ENCODE assay signal across 7 cellular contexts in the genomic region with DNA sequence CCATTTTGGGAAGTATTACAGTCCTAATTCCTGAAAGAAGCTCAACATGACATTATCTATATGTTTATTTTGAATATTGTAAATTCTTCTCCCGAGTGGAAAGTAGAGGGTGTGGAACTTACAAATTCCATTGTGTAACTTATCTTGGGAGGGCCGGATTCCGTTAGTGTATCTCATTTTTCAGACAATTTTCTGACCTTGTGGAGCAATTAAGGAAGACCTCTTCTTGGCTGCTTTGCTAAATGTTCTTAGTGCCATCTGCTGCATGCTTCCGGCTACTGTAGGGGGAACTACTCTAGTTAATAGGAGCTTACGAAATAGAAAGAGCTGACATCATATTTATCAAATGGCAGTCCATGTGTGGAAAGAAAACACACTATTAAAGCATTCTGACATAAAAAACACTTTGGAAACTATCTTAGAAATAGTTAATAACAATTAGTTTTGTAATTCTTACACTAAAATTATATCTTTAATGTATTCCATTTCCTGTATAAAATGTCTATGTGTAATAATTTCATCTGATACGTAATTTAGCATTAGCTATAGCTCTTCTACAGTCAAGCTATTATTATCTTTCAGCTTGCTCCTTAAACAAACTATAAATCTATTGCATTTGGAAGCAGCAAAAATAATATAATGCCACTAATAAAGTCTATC. TPM values are rescaled to one million over a fixed set of nuclear protein-coding genes. Genes with fewer than 3 reads are reported as not detected.
DNase-seq lines count a peak whose midpoint lies in the region; ATAC-seq and TF ChIP-seq lines count a peak whose summit lies in the region.

No MANE protein-coding gene starts in this region.

- TF ChIP-seq CTCF in GM10248 (IDR thresholded peaks at IDR 0.05; ENCODE audit: control extremely low read depth, extremely low read depth, low read depth, missing control alignments): peak; percentile 4

- H3K27me3 ChIP-seq in H7 (ENCODE audit: control insufficient read depth, insufficient read depth, low read length): no peaks in the 10 kb centered on the region

- H3K36me3 ChIP-seq in H7 (replicated peaks; ENCODE audit: control insufficient read depth, insufficient read depth, low read length): no peaks in the 10 kb centered on the region

- POLR2A ChIA-PET in GM10248 (lab: Yijun Ruan, JAX): no interaction called here

- peak; percentile 98 for ATAC-seq in SK-N-SH treated with all-trans-retinoic acid at 6 μM for 48 hours

- CTCF ChIA-PET in GM10248 (lab: Yijun Ruan, JAX): interaction anchor here (0.9 to 2.2 kb wide), 5 partner anchors 10 to 169 kb away, joined by 3 to 9 read pairs (median 4); no protein-coding TSS in a partner anchor

- no peak overlapping the region for H3K4me3 ChIP-seq in H7 (ENCODE audit: insufficient read depth, low read depth, low read length)

- DNase-seq in GM10248 (ENCODE audit: extremely low spot score) (peak; percentile 10), H7 (peak; percentile 7), MV-4-11 (lab: John Stamatoyannopoulos, UW) (peak; percentile 81), globus pallidus (ENCODE audit: low spot score) (peak; percentile 36)
- no peak for DNase-seq in stimulated activated CD4-positive, alpha-beta T cell treated with anti-CD3 and anti-CD28 coated beads, Interleukin-2, amount 100 ng/mL, for 48 hours
- DNase-seq in activated CD4-positive, alpha-beta T cell treated with anti-CD3 and anti-CD28 coated beads for 4 hours: no peak

TF ChIP-seq in SK-N-SH treated with all-trans-retinoic acid at 6 μM for 48 hours, 23 proteins besides CTCF, POLR2A, EP300 and RAD21:
- TF ChIP-seq ZNF70 (CRISPR knock-in tag; IDR thresholded peaks at IDR 0.05) (no peak), CSRNP3 (CRISPR knock-in tag; IDR thresholded peaks at IDR 0.05) (no peak), BACH2 (CRISPR knock-in tag; IDR thresholded peaks at IDR 0.05; ENCODE audit: borderline replicate concordance) (no peak), POU6F1 (CRISPR knock-in tag; IDR thresholded peaks at IDR 0.05; ENCODE audit: borderline replicate concordance, low read depth) (no peak), OSR1 (CRISPR knock-in tag; IDR thresholded peaks at IDR 0.05) (no peak), SNAI2 (CRISPR knock-in tag; IDR thresholded peaks at IDR 0.05) (no peak), ARNTL (CRISPR knock-in tag; IDR thresholded peaks at IDR 0.05; ENCODE audit: borderline replicate concordance, low read depth) (no peak), RARB (CRISPR knock-in tag; IDR thresholded peaks at IDR 0.05) (no peak), ZNF8 (CRISPR knock-in tag; IDR thresholded peaks at IDR 0.05) (no peak), TCF4 (CRISPR knock-in tag; IDR thresholded peaks at IDR 0.05; ENCODE audit: borderline replicate concordance) (no peak)
- TF ChIP-seq, protein P1, sequence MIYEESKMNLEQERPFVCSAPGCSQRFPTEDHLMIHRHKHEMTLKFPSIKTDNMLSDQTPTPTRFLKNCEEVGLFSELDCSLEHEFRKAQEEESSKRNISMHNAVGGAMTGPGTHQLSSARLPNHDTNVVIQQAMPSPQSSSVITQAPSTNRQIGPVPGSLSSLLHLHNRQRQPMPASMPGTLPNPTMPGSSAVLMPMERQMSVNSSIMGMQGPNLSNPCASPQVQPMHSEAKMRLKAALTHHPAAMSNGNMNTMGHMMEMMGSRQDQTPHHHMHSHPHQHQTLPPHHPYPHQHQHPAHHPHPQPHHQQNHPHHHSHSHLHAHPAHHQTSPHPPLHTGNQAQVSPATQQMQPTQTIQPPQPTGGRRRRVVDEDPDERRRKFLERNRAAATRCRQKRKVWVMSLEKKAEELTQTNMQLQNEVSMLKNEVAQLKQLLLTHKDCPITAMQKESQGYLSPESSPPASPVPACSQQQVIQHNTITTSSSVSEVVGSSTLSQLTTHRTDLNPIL (CRISPR knock-in tag; IDR thresholded peaks at IDR 0.05; ENCODE audit: low read depth): no peak
- TF ChIP-seq, protein P2, sequence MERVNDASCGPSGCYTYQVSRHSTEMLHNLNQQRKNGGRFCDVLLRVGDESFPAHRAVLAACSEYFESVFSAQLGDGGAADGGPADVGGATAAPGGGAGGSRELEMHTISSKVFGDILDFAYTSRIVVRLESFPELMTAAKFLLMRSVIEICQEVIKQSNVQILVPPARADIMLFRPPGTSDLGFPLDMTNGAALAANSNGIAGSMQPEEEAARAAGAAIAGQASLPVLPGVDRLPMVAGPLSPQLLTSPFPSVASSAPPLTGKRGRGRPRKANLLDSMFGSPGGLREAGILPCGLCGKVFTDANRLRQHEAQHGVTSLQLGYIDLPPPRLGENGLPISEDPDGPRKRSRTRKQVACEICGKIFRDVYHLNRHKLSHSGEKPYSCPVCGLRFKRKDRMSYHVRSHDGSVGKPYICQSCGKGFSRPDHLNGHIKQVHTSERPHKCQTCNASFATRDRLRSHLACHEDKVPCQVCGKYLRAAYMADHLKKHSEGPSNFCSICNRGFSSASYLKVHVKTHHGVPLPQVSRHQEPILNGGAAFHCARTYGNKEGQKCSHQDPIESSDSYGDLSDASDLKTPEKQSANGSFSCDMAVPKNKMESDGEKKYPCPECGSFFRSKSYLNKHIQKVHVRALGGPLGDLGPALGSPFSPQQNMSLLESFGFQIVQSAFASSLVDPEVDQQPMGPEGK (CRISPR knock-in tag; IDR thresholded peaks at IDR 0.05; ENCODE audit: borderline replicate concordance): no peak
TF ChIP-seq in SK-N-SH treated with all-trans-retinoic acid at 6 μM for 48 hours: peak in this region for 0.

RNA-seq across cellular contexts. Expression of gene KCNQ5, which starts 41.5 kb away (rescaled TPM):
- total RNA-seq in H7 (2014; rRNA removed; shearing (Covaris generic)): 0.18 and 0.31 TPM in 2 replicates

Comparison
In these comparisons a context has a peak if more than half of its experiments do, and no peak if none do; other contexts are left out.
1. DNase-seq: peak in GM10248 (single experiment), H7 (single experiment), MV-4-11 (single experiment) and globus pallidus (single experiment); none in stimulated activated CD4-positive, alpha-beta T cell treated with anti-CD3 and anti-CD28 coated beads, Interleukin-2, amount 100 ng/mL, for 48 hours (0 of 2) and activated CD4-positive, alpha-beta T cell treated with anti-CD3 and anti-CD28 coated beads for 4 hours (0 of 2).